Comparison of ENCODE assay signal across 35 cellular contexts in genomic region chr4:44801384-44801783, GRCh38.
"Had no signal": no experiment of that assay in that cellular context is flagged by ENCODE, and none has a peak within 500 bp of the region (broad histone marks: within the 10 kb centered on the region; RNA-seq: fewer than 3 reads in every experiment).

No MANE protein-coding gene starts in this region.

- DNase-seq: Karpas-422, Kasumi-1, MG63, MM.1S, MV-4-11, NCI-H1048, NCI-H1092, NCI-H1092 treated with DMSO at 0.1 percent for 48 hours, NCI-H1105, NCI-H1105 treated with DMSO at 0.1 percent for 48 hours, NCI-H1417, NCI-H1417 treated with DMSO at 0.1 percent for 48 hours, NCI-H1436, NCI-H1436 treated with DMSO at 0.1 percent for 48 hours, NCI-H146, NCI-H1694, NCI-H1694 treated with DMSO at 0.1 percent for 48 hours, NCI-H187, NCI-H187 treated with DMSO at 0.1 percent for 48 hours, NCI-H1930, NCI-H2029, NCI-H2029 treated with DMSO at 0.1 percent for 48 hours, NCI-H2081, NCI-H2081 treated with DMSO at 0.1 percent for 48 hours, NCI-H2107, NCI-H2171, NCI-H2171 treated with DMSO at 0.1 percent for 48 hours, NCI-H2227 treated with DMSO at 0.1 percent for 48 hours, NCI-H226, NCI-H345, NCI-H446, NCI-H446 treated with DMSO at 0.1 percent for 48 hours, NCI-H510A, NCI-H510A treated with DMSO at 0.1 percent for 48 hours, NCI-H524 had no signal

- H3K27me3 ChIP-seq: MG63 had no signal

- H3K4me3 ChIP-seq: MG63 had no signal

- H3K9me3 ChIP-seq: MG63 had no signal

- H3K36me3 ChIP-seq: MG63 had no signal
